ENCODE assay signal across 8 cellular contexts in the genomic region with DNA sequence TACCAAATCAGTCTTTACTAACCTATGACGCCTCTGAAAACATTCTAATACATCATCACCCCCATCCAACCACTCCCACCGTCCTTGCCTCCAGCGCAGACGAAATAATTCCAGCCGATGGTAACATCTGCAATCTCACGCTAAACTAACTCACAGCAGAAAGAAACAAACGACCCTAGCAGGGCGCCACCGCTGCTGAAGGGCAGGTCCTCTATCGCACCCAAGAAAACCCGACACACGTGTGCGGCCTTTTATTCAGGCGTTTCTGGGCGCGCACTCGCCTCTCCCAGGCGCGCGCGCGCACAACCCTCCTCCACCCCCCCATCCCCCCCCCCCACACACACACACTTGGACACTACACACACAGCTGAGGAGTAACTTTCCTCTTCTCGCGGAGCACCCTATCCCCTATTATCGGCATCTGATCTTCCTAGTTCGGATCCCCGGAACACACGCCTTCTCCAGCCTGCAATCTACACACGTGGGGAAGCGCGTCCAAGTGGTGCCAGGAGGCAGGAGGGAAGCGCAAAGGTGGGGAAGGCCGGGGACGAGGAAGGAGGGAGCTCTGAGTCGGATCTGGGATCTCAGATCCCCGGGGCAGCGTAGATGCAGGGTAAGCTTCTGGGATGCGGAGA. TPM values are rescaled to one million over a fixed set of nuclear protein-coding genes. Genes with fewer than 3 reads are reported as not detected.
DNase-seq lines count a peak whose midpoint lies in the region; ATAC-seq and TF ChIP-seq lines count a peak whose summit lies in the region.

No MANE protein-coding gene starts in this region.

- no peak for TF ChIP-seq RAD21 in SK-N-SH (IDR thresholded peaks at IDR 0.05; ENCODE audit: low read length)

- TF ChIP-seq CTCF in SK-N-SH (IDR thresholded peaks at IDR 0.05): no peak
- TF ChIP-seq CTCF in spleen (IDR thresholded peaks at IDR 0.05 in 8 of 11, conservative IDR thresholded peaks at IDR 0.05 in 3 of 11): no peak

- peaks cover 15% of the 10 kb centered on the region; the same call in 1 of the 2 replicates for H3K79me2 ChIP-seq in SK-N-SH (ENCODE audit: insufficient read depth)

- peak overlapping the region; percentile 61; the same call in 1 of the 2 replicates for H3K9ac ChIP-seq in SK-N-SH

- H3K9me3 Mint-ChIP-seq in immature natural killer cell: no peaks in the 10 kb centered on the region

- CTCF ChIA-PET in SK-N-SH (lab: Yijun Ruan, JAX): interaction anchor here (1.0 to 2.1 kb wide), 8 partner anchors 12 to 128 kb away, joined by 3 to 7 read pairs (median 4); no protein-coding TSS in a partner anchor

- POLR2A ChIA-PET in SK-N-SH (lab: Yijun Ruan, JAX): no interaction called here

- intact Hi-C loops in spleen (cut with DNase I; ENCODE audit: low total_unique reads): loop anchor here (10.0 kb wide), 2 partner anchors 49 to 151 kb away; no protein-coding TSS in a partner anchor

- DNase-seq in Daoy (ENCODE audit: low read depth) (peak; percentile 71), SK-N-SH (peak; percentile 70), T47D (ENCODE audit: low read depth in 1 of 2, low spot score in 1 of 2) (peak; percentile 54 to 56), immature natural killer cell (peak in 2 of 3 donors; percentile 35 to 42), spleen (peak; percentile 86)
- DNase-seq in Jurkat, Clone E6-1 (ENCODE audit: low read depth, low spot score): peak; percentile 72

- H3K27me3 ChIP-seq in SK-N-SH (ENCODE audit: insufficient read depth) (no peaks in the 10 kb centered on the region), spleen (replicated peaks in 1 of 7) (no peaks in the 10 kb centered on the region)

- H3F3A ChIP-seq in SK-N-SH (replicated peaks; ENCODE audit: insufficient read depth): no peaks in the 10 kb centered on the region

- H2AFZ ChIP-seq in SK-N-SH (ENCODE audit: low read depth): peak overlapping the region; percentile 88; the same call in 1 of the 2 replicates

- H3K4me3 ChIP-seq in Jurkat, Clone E6-1 (ENCODE audit: low read length): peak overlapping the region; percentile 81
- H3K4me3 ChIP-seq in SK-N-SH (ENCODE audit: low read depth in 2 of 2, low read length in 1 of 2) (peak overlapping the region; percentile 78 to 83), spleen (peak overlapping the region; percentile 68 to 99 (median 94))

- 3% methylated on average over 36 of the region's 38 CpGs for WGBS in SK-N-SH (ENCODE audit: low lambda C conversion rate)
- WGBS in spleen, 5 donors: 1% methylated on average over 38 of the region's 38 CpGs

- H3K9me3 ChIP-seq in SK-N-SH (no peaks in the 10 kb centered on the region), spleen (no peaks in the 10 kb centered on the region)

- TF ChIP-seq EP300 in SK-N-SH (IDR thresholded peaks at IDR 0.05; ENCODE audit: borderline replicate concordance in 1 of 2, low read depth in 1 of 2, low read length in 1 of 2): no peak

- peaks cover 2 to 8% (median 2%) of the 10 kb centered on the region in 3 donors for H3K36me3 Mint-ChIP-seq in immature natural killer cell

- no peak for ATAC-seq in HG03139 (IDR thresholded peaks at IDR 0.05; ENCODE audit: unreplicated experiment)
- no peak for ATAC-seq in GM18511 (IDR thresholded peaks at IDR 0.05; ENCODE audit: unreplicated experiment)

- TF ChIP-seq POLR2A in spleen (IDR thresholded peaks at IDR 0.05): no peak

- no peaks in the 10 kb centered on the region for H3K36me3 ChIP-seq in SK-N-SH (replicated peaks in 1 of 2; ENCODE audit: control insufficient read depth in 1 of 2, insufficient read depth in 2 of 2, low read length in 1 of 2)
- H3K36me3 ChIP-seq in spleen: peaks cover 0 to 9% (median 0%) of the 10 kb centered on the region in 6 donors

- peaks cover 2 to 17% (median 5%) of the 10 kb centered on the region in 3 donors for H3K27me3 Mint-ChIP-seq in immature natural killer cell (ENCODE audit: low read depth in 3 of 3)

- H3K4me2 ChIP-seq in SK-N-SH: peak overlapping the region; percentile 93

- H3K27ac ChIP-seq in SK-N-SH (ENCODE audit: low read depth in 2 of 2, low read length in 1 of 2) (peak overlapping the region in 1 of 2 experiments; percentile 61; a peak in 1 of 4 replicates), spleen (peak overlapping the region; percentile 90 to 97 (median 94))

- in situ Hi-C loops in T47D (cut with HindIII; ENCODE audit: low pct_unique_long_range_greater_than_20kb, low sequenced_read_pairs): no loop called here

- H3K9me2 ChIP-seq in SK-N-SH: no peaks in the 10 kb centered on the region

- peak overlapping the region; percentile 82 to 97 (median 92) for H3K27ac Mint-ChIP-seq in immature natural killer cell

- peaks cover 3 to 14% of the 10 kb centered on the region in 2 experiments; a peak in 3 of 4 replicates for H3K4me1 ChIP-seq in SK-N-SH (ENCODE audit: control insufficient read depth in 1 of 2, insufficient read depth in 2 of 2, low read depth in 1 of 2, low read length in 1 of 2)
- H3K4me1 ChIP-seq in spleen: peaks cover 9 to 72% (median 40%) of the 10 kb centered on the region in 6 donors

- peak overlapping the region; percentile 96 to 100 (median 98) for H3K4me3 Mint-ChIP-seq in immature natural killer cell

- H4K20me1 ChIP-seq in SK-N-SH (ENCODE audit: insufficient read depth): no peaks in the 10 kb centered on the region

- H3K4me1 Mint-ChIP-seq in immature natural killer cell: peaks cover 50 to 55% of the 10 kb centered on the region in 2 donors

TF ChIP-seq in SK-N-SH, 30 proteins besides CTCF, POLR2A, EP300 and RAD21:
- TF ChIP-seq JUND (IDR thresholded peaks at IDR 0.05): no peak
- TF ChIP-seq, protein P1, sequence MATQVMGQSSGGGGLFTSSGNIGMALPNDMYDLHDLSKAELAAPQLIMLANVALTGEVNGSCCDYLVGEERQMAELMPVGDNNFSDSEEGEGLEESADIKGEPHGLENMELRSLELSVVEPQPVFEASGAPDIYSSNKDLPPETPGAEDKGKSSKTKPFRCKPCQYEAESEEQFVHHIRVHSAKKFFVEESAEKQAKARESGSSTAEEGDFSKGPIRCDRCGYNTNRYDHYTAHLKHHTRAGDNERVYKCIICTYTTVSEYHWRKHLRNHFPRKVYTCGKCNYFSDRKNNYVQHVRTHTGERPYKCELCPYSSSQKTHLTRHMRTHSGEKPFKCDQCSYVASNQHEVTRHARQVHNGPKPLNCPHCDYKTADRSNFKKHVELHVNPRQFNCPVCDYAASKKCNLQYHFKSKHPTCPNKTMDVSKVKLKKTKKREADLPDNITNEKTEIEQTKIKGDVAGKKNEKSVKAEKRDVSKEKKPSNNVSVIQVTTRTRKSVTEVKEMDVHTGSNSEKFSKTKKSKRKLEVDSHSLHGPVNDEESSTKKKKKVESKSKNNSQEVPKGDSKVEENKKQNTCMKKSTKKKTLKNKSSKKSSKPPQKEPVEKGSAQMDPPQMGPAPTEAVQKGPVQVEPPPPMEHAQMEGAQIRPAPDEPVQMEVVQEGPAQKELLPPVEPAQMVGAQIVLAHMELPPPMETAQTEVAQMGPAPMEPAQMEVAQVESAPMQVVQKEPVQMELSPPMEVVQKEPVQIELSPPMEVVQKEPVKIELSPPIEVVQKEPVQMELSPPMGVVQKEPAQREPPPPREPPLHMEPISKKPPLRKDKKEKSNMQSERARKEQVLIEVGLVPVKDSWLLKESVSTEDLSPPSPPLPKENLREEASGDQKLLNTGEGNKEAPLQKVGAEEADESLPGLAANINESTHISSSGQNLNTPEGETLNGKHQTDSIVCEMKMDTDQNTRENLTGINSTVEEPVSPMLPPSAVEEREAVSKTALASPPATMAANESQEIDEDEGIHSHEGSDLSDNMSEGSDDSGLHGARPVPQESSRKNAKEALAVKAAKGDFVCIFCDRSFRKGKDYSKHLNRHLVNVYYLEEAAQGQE (IDR thresholded peaks at IDR 0.05; ENCODE audit: low read depth, low read length): no peak
- TF ChIP-seq SIN3A (IDR thresholded peaks at IDR 0.05; ENCODE audit: borderline replicate concordance, low read depth, low read length): 0 out of 2 replicates have a peak, but pooled peaks have one; percentile 44
- peak; percentile 93 for TF ChIP-seq MXI1 (IDR thresholded peaks at IDR 0.05; ENCODE audit: low read depth, low read length)
- peak; percentile 43; the same call in 1 of the 2 replicates for TF ChIP-seq GATA2 (CRISPR knock-in tag; IDR thresholded peaks at IDR 0.05)
- TF ChIP-seq, protein P2, sequence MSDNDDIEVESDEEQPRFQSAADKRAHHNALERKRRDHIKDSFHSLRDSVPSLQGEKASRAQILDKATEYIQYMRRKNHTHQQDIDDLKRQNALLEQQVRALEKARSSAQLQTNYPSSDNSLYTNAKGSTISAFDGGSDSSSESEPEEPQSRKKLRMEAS (IDR thresholded peaks at IDR 0.05; ENCODE audit: low read depth): peak; percentile 68; the same call in 1 of the 2 replicates
TF ChIP-seq in SK-N-SH: peak in this region for 4.

RNA-seq across cellular contexts. Expression of a gene that starts 1.4 kb away (rescaled TPM):
- total RNA-seq in Daoy (2014; rRNA removed; shearing (Covaris generic)): 4.5 and 6.3 TPM in 2 replicates
- polyA plus RNA-seq in Jurkat, Clone E6-1 (2012; ENCODE audit: insufficient read depth, insufficient read length): 4.1 TPM
- polyA plus RNA-seq in SK-N-SH (2012; rRNA removed) (1.6 and 2.0 TPM in 2 replicates), immature natural killer cell (10 to 100 TPM; 22.5 to 68.8 (median 49.3) TPM), spleen (1 to 10 TPM; 3.4 to 8.2 (median 4.2) TPM)
- polyA plus RNA-seq in SK-N-SH (2012; cell fraction: cytosol; rRNA removed): 1.2 and 1.4 TPM in 2 replicates
- polyA plus RNA-seq in SK-N-SH (2012; cell fraction: nucleus; rRNA removed): 2.3 and 3.0 TPM in 2 replicates
- total RNA-seq in spleen: 10 to 100 TPM; 16.0 to 54.0 (median 37.4) TPM
